In the genomic region with DNA sequence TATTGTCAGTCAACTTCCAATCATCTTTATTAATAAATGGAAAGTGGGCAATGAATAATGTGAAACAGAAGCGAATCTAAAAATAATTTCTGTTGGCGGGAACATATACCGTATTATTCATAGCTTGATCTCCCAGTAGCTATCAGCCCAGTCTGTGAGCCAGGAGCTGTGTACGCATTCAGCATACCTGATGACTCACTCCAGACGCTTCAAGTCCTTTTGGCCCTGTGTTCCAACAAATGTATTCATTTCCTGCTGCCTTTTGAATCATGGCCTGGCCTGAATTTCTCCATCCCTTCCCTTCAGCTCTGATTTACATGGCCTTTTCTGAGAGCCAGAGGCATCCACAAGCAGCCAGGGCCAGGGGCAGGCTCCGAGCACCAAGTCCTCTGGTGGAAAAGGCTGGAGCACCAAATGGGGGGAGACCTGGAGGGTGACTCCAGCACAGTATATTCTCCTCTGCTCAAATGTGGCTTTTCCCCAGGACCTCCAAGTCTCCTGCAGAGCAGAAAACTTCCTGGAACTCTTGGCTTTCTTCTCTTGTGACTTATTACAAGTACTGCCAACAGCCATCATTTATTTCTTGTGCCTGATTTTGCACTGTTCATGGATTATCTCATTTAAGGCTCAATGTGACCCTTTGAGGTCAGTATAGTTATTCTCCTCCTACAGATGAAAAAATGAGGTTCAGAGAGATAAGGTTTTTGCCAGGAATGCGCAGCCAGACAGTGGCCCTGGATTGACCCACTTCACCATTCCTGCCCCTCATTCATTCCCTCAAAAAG, we compare ENCODE assay signal across 9 cellular contexts.
DNase-seq lines count a peak whose midpoint lies in the region; ATAC-seq and TF ChIP-seq lines count a peak whose summit lies in the region.
"Had no signal": no experiment of that assay in that cellular context is flagged by ENCODE, and none has a peak within 500 bp of the region (broad histone marks: within the 10 kb centered on the region; RNA-seq: fewer than 3 reads in every experiment).

No MANE protein-coding gene starts in this region.

- no CpG with 5 or more reads among the region's 7 CpGs for WGBS in mesendoderm (ENCODE audit: extremely low coverage, insufficient coverage, low lambda C conversion rate)

- peak overlapping the region; percentile 8 for H3K18ac ChIP-seq in mesendoderm (ENCODE audit: low read length)

- TF ChIP-seq CTCF in A673 (conservative IDR thresholded peaks at IDR 0.05; ENCODE audit: low read depth, low read length): no peak
- no peak for TF ChIP-seq CTCF in cardiac fibroblast (IDR thresholded peaks at IDR 0.05; ENCODE audit: low read depth, low read length)

- H3K4me3 ChIP-seq in A673 (ENCODE audit: low read depth, low read length, poor library complexity, severe bottlenecking): no peak overlapping the region
- H3K4me3 ChIP-seq in cardiac fibroblast (replicated peaks in 1 of 2; ENCODE audit: low read depth in 2 of 2, low read length in 2 of 2): no peak overlapping the region
- H3K4me3 ChIP-seq in mesendoderm (ENCODE audit: low read length): no peak overlapping the region

- H4K8ac ChIP-seq in mesendoderm (ENCODE audit: low read depth, low read length): no peak overlapping the region

- H3K9me3 ChIP-seq in A673 (ENCODE audit: low read depth, low read length, poor library complexity, severe bottlenecking): no peaks in the 10 kb centered on the region

- no peak for ATAC-seq in HG02973 (IDR thresholded peaks at IDR 0.05; ENCODE audit: unreplicated experiment)

- H3K27ac ChIP-seq in A673 (ENCODE audit: low read depth, low read length, poor library complexity, severe bottlenecking) (no peak overlapping the region), mesendoderm (ENCODE audit: low read depth, low read length) (no peak overlapping the region)

- CTCF ChIA-PET in A673 (lab: Charles Lee): interaction anchor here (0.6 kb wide), 1 partner anchor 14 kb away, joined by 3 read pairs; no protein-coding TSS in a partner anchor

- H3K23ac ChIP-seq in mesendoderm (ENCODE audit: low read length): no peak overlapping the region

- no peak overlapping the region for H2BK15ac ChIP-seq in mesendoderm (replicated peaks; ENCODE audit: low read depth)

- DNase-seq in A673 (ENCODE audit: low spot score) (peak; percentile 8), HT1080 (ENCODE audit: low read depth) (peak; percentile 90), cardiac fibroblast (ENCODE audit: low read depth in 2 of 2) (peak; percentile 98 to 99), mesendoderm (peak; percentile 59), NCI-H1048 (lab: John Stamatoyannopoulos, UW) (no peak), UCSD-AML1 (lab: John Stamatoyannopoulos, UW; ENCODE audit: unreplicated experiment) (no peak), NCI-H1105 (lab: John Stamatoyannopoulos, UW) (no peak)
- DNase-seq: stimulated activated CD4-positive, alpha-beta T cell treated with anti-CD3 and anti-CD28 coated beads, Interleukin-2, amount 100 ng/mL, for 24 hours had no signal

- no peaks in the 10 kb centered on the region for H3K79me2 ChIP-seq in mesendoderm (ENCODE audit: control insufficient read depth, insufficient read depth, low read length)

- no peaks in the 10 kb centered on the region for H3K4me1 ChIP-seq in A673 (ENCODE audit: insufficient read depth, low read length, poor library complexity, severe bottlenecking)
- H3K4me1 ChIP-seq in mesendoderm (ENCODE audit: control insufficient read depth, low read depth, low read length): no peaks in the 10 kb centered on the region

- BruUV-seq in A673 (replicated peaks; lab: Mats Ljungman, UMichigan): no TSS peak

- H3K4me2 ChIP-seq in mesendoderm (ENCODE audit: low read length): no peak overlapping the region

- H3K27me3 ChIP-seq in A673 (replicated peaks; ENCODE audit: insufficient read depth, low read depth, low read length, poor library complexity): no peaks in the 10 kb centered on the region
- H3K27me3 ChIP-seq in mesendoderm (ENCODE audit: insufficient read depth, low read length, poor library complexity): no peaks in the 10 kb centered on the region

- no peak overlapping the region for H2AK5ac ChIP-seq in mesendoderm (ENCODE audit: low read length)

- H3K9ac ChIP-seq in mesendoderm (ENCODE audit: low read length): no peak overlapping the region

- H3K36me3 ChIP-seq in A673 (ENCODE audit: insufficient read depth, low read length, poor library complexity, severe bottlenecking) (no peaks in the 10 kb centered on the region), mesendoderm (ENCODE audit: control insufficient read depth, insufficient read depth, low read length) (no peaks in the 10 kb centered on the region)

- no peak overlapping the region for H3K4ac ChIP-seq in mesendoderm (ENCODE audit: low read depth, low read length)

- no peak overlapping the region for H2BK120ac ChIP-seq in mesendoderm (ENCODE audit: low read depth, low read length)

- POLR2A ChIA-PET in A673 (lab: Charles Lee; ENCODE audit: low non-redundant PET): no interaction called here

- intact Hi-C loops in A673 (cut with micrococcal nuclease; ENCODE audit: unreplicated experiment): no loop called here

- no peaks in the 10 kb centered on the region for H3K79me1 ChIP-seq in mesendoderm (ENCODE audit: low read length)

- no peak overlapping the region for H3K56ac ChIP-seq in mesendoderm (ENCODE audit: low read length)

- no peak overlapping the region for H4K5ac ChIP-seq in mesendoderm (ENCODE audit: low read length)

- H2BK5ac ChIP-seq in mesendoderm (ENCODE audit: low read length): no peak overlapping the region

Comparison
In these comparisons a context has a peak if more than half of its experiments do, and no peak if none do; other contexts are left out.
1. DNase-seq: peak in A673 (single experiment), HT1080 (single experiment), cardiac fibroblast (2 of 2) and mesendoderm (single experiment); none in NCI-H1048 (single experiment), UCSD-AML1 (single experiment) and NCI-H1105 (single experiment).